In genomic region chr4:101418055-101418454, GRCh38 we compare ENCODE assay signal across 9 cellular contexts.
DNase-seq lines count a peak whose midpoint lies in the region; ATAC-seq and TF ChIP-seq lines count a peak whose summit lies in the region.
"Had no signal": no experiment of that assay in that cellular context is flagged by ENCODE, and none has a peak within 500 bp of the region (broad histone marks: within the 10 kb centered on the region; RNA-seq: fewer than 3 reads in every experiment).

No MANE protein-coding gene starts in this region.

- DNase-seq in CD4-positive, CD25-positive, alpha-beta regulatory T cell = peak; percentile 9 to 86 (median 74)
- peak; percentile 58 for DNase-seq in KG1 (lab: John Stamatoyannopoulos, UW)
- DNase-seq in stimulated activated CD4-positive, alpha-beta T cell treated with anti-CD3 and anti-CD28 coated beads, TNF-alpha, amount 100 ng/mL, for 48 hours (ENCODE audit: low read depth in 3 of 3) = peak in 2 of 3 donors; percentile 27 to 47
- no peak for DNase-seq in anterior cingulate cortex (lab: John Stamatoyannopoulos, UW)
- no peak for DNase-seq in progenitor cell of endocrine pancreas (ENCODE audit: low spot score, unreplicated experiment)
- DNase-seq in mucosa of gallbladder (ENCODE audit: low spot score) = no peak

- peak; percentile 95 to 96 for ATAC-seq in CD4-positive, CD25-positive, alpha-beta regulatory T cell (ENCODE audit: low read depth in 2 of 2)
- peak; percentile 69 for ATAC-seq in GM21390 (IDR thresholded peaks at IDR 0.05; ENCODE audit: unreplicated experiment)
- ATAC-seq in activated T-helper 17 cell treated with anti-CD3 and anti-CD28 coated beads, Interleukin-2, amount 50 U/mL, for 72 hours (replicated peaks) = peak; percentile 86

- H3K9me3 ChIP-seq in CD4-positive, CD25-positive, alpha-beta regulatory T cell (ENCODE audit: control insufficient read depth in 2 of 2, low read length in 2 of 2) = no peaks in the 10 kb centered on the region

- no peak for TF ChIP-seq CTCF in progenitor cell of endocrine pancreas (IDR thresholded peaks at IDR 0.05; ENCODE audit: unreplicated experiment)

- peak overlapping the region; percentile 43 for H3K4me3 ChIP-seq in CD4-positive, CD25-positive, alpha-beta regulatory T cell (ENCODE audit: low read depth, low read length)

- H3K4me1 Mint-ChIP-seq in CD4-positive, CD25-positive, alpha-beta regulatory T cell = peaks cover 28 to 54% (median 37%) of the 10 kb centered on the region in 4 donors
- H3K4me1 Mint-ChIP-seq in activated T-helper 17 cell treated with anti-CD3 and anti-CD28 coated beads, Interleukin-2, amount 50 U/mL, for 72 hours = peaks cover 27% of the 10 kb centered on the region
- peaks cover 16% of the 10 kb centered on the region for H3K4me1 Mint-ChIP-seq in progenitor cell of endocrine pancreas (ENCODE audit: low read depth)

- no peaks in the 10 kb centered on the region for H3K36me3 Mint-ChIP-seq in CD4-positive, CD25-positive, alpha-beta regulatory T cell
- no peaks in the 10 kb centered on the region for H3K36me3 Mint-ChIP-seq in activated T-helper 17 cell treated with anti-CD3 and anti-CD28 coated beads, Interleukin-2, amount 50 U/mL, for 72 hours (ENCODE audit: low read depth)
- H3K36me3 Mint-ChIP-seq in progenitor cell of endocrine pancreas (ENCODE audit: insufficient read depth) = no peaks in the 10 kb centered on the region

- peaks cover 7% of the 10 kb centered on the region for H3K27me3 ChIP-seq in CD4-positive, CD25-positive, alpha-beta regulatory T cell (ENCODE audit: control insufficient read depth, insufficient read depth, low read length)

- peaks cover 38% of the 10 kb centered on the region for H3K4me1 ChIP-seq in CD4-positive, CD25-positive, alpha-beta regulatory T cell (ENCODE audit: control insufficient read depth, insufficient read depth, low read length, poor library complexity, severe bottlenecking)
- H3K4me1 ChIP-seq: parathyroid adenoma had no signal

- no peak overlapping the region for H3K27ac ChIP-seq in CD4-positive, CD25-positive, alpha-beta regulatory T cell (ENCODE audit: insufficient read depth, low read length, poor library complexity, severe bottlenecking)
- H3K27ac ChIP-seq: parathyroid adenoma had no signal

- no peak overlapping the region for H3K27ac Mint-ChIP-seq in CD4-positive, CD25-positive, alpha-beta regulatory T cell
- peak overlapping the region; percentile 74 for H3K27ac Mint-ChIP-seq in activated T-helper 17 cell treated with anti-CD3 and anti-CD28 coated beads, Interleukin-2, amount 50 U/mL, for 72 hours
- H3K27ac Mint-ChIP-seq in progenitor cell of endocrine pancreas = no peak overlapping the region

- no peaks in the 10 kb centered on the region for H3K36me3 ChIP-seq in CD4-positive, CD25-positive, alpha-beta regulatory T cell (ENCODE audit: control insufficient read depth, insufficient read depth, low read length)

- H3K9me3 Mint-ChIP-seq in CD4-positive, CD25-positive, alpha-beta regulatory T cell = peaks cover 0 to 5% (median 0%) of the 10 kb centered on the region in 7 donors
- no peaks in the 10 kb centered on the region for H3K9me3 Mint-ChIP-seq in activated T-helper 17 cell treated with anti-CD3 and anti-CD28 coated beads, Interleukin-2, amount 50 U/mL, for 72 hours
- no peaks in the 10 kb centered on the region for H3K9me3 Mint-ChIP-seq in progenitor cell of endocrine pancreas (ENCODE audit: low read depth)

- peaks cover 47% of the 10 kb centered on the region for H3K27me3 Mint-ChIP-seq in CD4-positive, CD25-positive, alpha-beta regulatory T cell
- peaks cover 4% of the 10 kb centered on the region for H3K27me3 Mint-ChIP-seq in activated T-helper 17 cell treated with anti-CD3 and anti-CD28 coated beads, Interleukin-2, amount 50 U/mL, for 72 hours
- H3K27me3 Mint-ChIP-seq in progenitor cell of endocrine pancreas = no peaks in the 10 kb centered on the region

- H3K4me3 Mint-ChIP-seq in CD4-positive, CD25-positive, alpha-beta regulatory T cell = peak overlapping the region; percentile 2 to 49 (median 40)
- H3K4me3 Mint-ChIP-seq in activated T-helper 17 cell treated with anti-CD3 and anti-CD28 coated beads, Interleukin-2, amount 50 U/mL, for 72 hours = peak overlapping the region; percentile 54
- no peak overlapping the region for H3K4me3 Mint-ChIP-seq in progenitor cell of endocrine pancreas (ENCODE audit: low read depth)

Comparison
In these comparisons a context has a peak if more than half of its experiments do, and no peak if none do; other contexts are left out.
1. DNase-seq: peak in CD4-positive, CD25-positive, alpha-beta regulatory T cell (3 of 3), KG1 (single experiment) and stimulated activated CD4-positive, alpha-beta T cell treated with anti-CD3 and anti-CD28 coated beads, TNF-alpha, amount 100 ng/mL, for 48 hours (2 of 3); none in anterior cingulate cortex (0 of 58), progenitor cell of endocrine pancreas (single experiment) and mucosa of gallbladder (single experiment).
2. Peak in every context shown above with its lines, with median percentiles within 50 percentile points of each other: ATAC-seq.